ENCODE assay signal across 1 cellular context in genomic region chr13:41232715-41233114, GRCh38.
TF ChIP-seq lines count a peak whose summit lies in the region.

No MANE protein-coding gene starts in this region.

TF ChIP-seq in GM12878, 131 proteins besides CTCF, POLR2A, EP300 and RAD21:
- no peak for TF ChIP-seq NFYA (IDR thresholded peaks at IDR 0.05; ENCODE audit: borderline replicate concordance, low read depth, low read length)
- no peak for TF ChIP-seq E2F8 (IDR thresholded peaks at IDR 0.05; ENCODE audit: low read depth, partially characterized antibody)
TF ChIP-seq in GM12878: peak in this region for 0.
